8 cellular contexts compared by ENCODE assay signal in genomic region chr7:130912086-130912909, GRCh38.
A peak's percentile ranks its signal among the peaks of the same experiment; 100 is the strongest.
DNase-seq lines count a peak whose midpoint lies in the region; ATAC-seq and TF ChIP-seq lines count a peak whose summit lies in the region.

No MANE protein-coding gene starts in this region.

- BruUV-seq in mammary epithelial cell (replicated peaks; lab: Mats Ljungman, UMichigan): TSS peak; percentile 43

- H3K9ac ChIP-seq in Karpas-422 (ENCODE audit: low read length) (peak overlapping the region; percentile 68), mammary epithelial cell (ENCODE audit: insufficient read depth, low read length) (peak overlapping the region; percentile 99)

- H3K79me2 ChIP-seq in Karpas-422 (ENCODE audit: low read length) (peaks cover 93% of the 10 kb centered on the region), mammary epithelial cell (ENCODE audit: insufficient read depth, low read length) (peaks cover 83% of the 10 kb centered on the region)

- H3K4me3 ChIP-seq in Karpas-422 (ENCODE audit: low read length) (peak overlapping the region; percentile 69), mammary epithelial cell (replicated peaks in 1 of 3; ENCODE audit: insufficient read depth in 1 of 3, low read depth in 2 of 3, low read length in 3 of 3) (peak overlapping the region; percentile 50 to 96 (median 90)), mucosa of descending colon (peak overlapping the region; percentile 25)

- H3K4me2 ChIP-seq in Karpas-422 (ENCODE audit: low read depth, low read length, poor library complexity, severe bottlenecking) (peak overlapping the region; percentile 87), mammary epithelial cell (ENCODE audit: insufficient read depth, low read depth, low read length) (peak overlapping the region; percentile 82)

- intact Hi-C loops in mammary epithelial cell (cut with micrococcal nuclease): no loop called here
- intact Hi-C loops in mucosa of descending colon (cut with DNase I, micrococcal nuclease): no loop called here

- dilution Hi-C loops in mammary epithelial cell (cut with HindIII; ENCODE audit: low sequenced_read_pairs): loop anchor here (5.0 kb wide), 1 partner anchor 50 kb away; no protein-coding TSS in a partner anchor

- TF ChIP-seq CTCF in mammary epithelial cell (conservative IDR thresholded peaks at IDR 0.05 in 1 of 2, IDR thresholded peaks at IDR 0.05 in 1 of 2; ENCODE audit: extremely low read depth in 1 of 2, insufficient read depth in 1 of 2, low read depth in 1 of 2, low read length in 2 of 2): no peak
- TF ChIP-seq CTCF in mucosa of descending colon (IDR thresholded peaks at IDR 0.05): no peak

- in situ Hi-C loops in mammary epithelial cell (cut with MboI; ENCODE audit: low sequenced_read_pairs in 2 of 2): loop anchor here in 1 of 2 donors (5.0 kb wide), 1 partner anchor 50 kb away; no protein-coding TSS in a partner anchor

- H3K9me3 ChIP-seq in Karpas-422 (ENCODE audit: low read length): no peaks in the 10 kb centered on the region
- no peaks in the 10 kb centered on the region for H3K9me3 ChIP-seq in mammary epithelial cell (replicated peaks; ENCODE audit: insufficient read depth, low read length)
- H3K9me3 ChIP-seq in mucosa of descending colon: no peaks in the 10 kb centered on the region

- H3K27ac ChIP-seq in Karpas-422 (ENCODE audit: low read length) (peak overlapping the region; percentile 93), mammary epithelial cell (ENCODE audit: insufficient read depth, low read depth, low read length) (peak overlapping the region; percentile 97)

- peaks cover 72% of the 10 kb centered on the region for H3K4me1 ChIP-seq in Karpas-422 (ENCODE audit: low read length)
- peaks cover 54% of the 10 kb centered on the region for H3K4me1 ChIP-seq in mammary epithelial cell (ENCODE audit: insufficient read depth, low read length)
- H3K4me1 ChIP-seq in mucosa of descending colon (ENCODE audit: low read depth): peaks cover 52% of the 10 kb centered on the region

- ATAC-seq in mucosa of descending colon (peak; percentile 6), GM18519 (IDR thresholded peaks at IDR 0.05; ENCODE audit: low FRiP score, unreplicated experiment) (no peak), HG02763 (IDR thresholded peaks at IDR 0.05; ENCODE audit: unreplicated experiment) (no peak), HG03196 (IDR thresholded peaks at IDR 0.05; ENCODE audit: unreplicated experiment) (no peak)

- WGBS in mammary epithelial cell (ENCODE audit: low coverage, missing lambda C conversion rate): under 1% methylated on average over 9 of the region's 9 CpGs

- CTCF ChIA-PET in mammary epithelial cell (lab: Charles Lee; ENCODE audit: low non-redundant PET): interaction anchor here (0.8 kb wide), 1 partner anchor 11 kb away, joined by 5 read pairs; no protein-coding TSS in a partner anchor

- peak; percentile 55 for DNase-seq in activated CD8-positive, alpha-beta memory T cell treated with anti-CD3 and anti-CD28 coated beads for 24 hours
- no peak for DNase-seq in activated CD8-positive, alpha-beta memory T cell treated with anti-CD3 and anti-CD28 coated beads, Interleukin-2, amount 50 U/mL, for 4 hours
- DNase-seq in Karpas-422 (peak; percentile 54), mammary epithelial cell (peak; percentile 72), mucosa of descending colon (peak in 1 of 3 donors; percentile 32)

- H3K27me3 ChIP-seq in Karpas-422 (ENCODE audit: low read length) (no peaks in the 10 kb centered on the region), mammary epithelial cell (ENCODE audit: insufficient read depth, low read length) (no peaks in the 10 kb centered on the region)

- H3K36me3 ChIP-seq in Karpas-422 (ENCODE audit: insufficient read depth, low read length): peaks cover 21% of the 10 kb centered on the region
- peaks cover 4% of the 10 kb centered on the region for H3K36me3 ChIP-seq in mammary epithelial cell (ENCODE audit: insufficient read depth, low read length)
- H3K36me3 ChIP-seq in mucosa of descending colon (ENCODE audit: low read depth): no peaks in the 10 kb centered on the region

- H3K9me2 ChIP-seq in Karpas-422 (replicated peaks; ENCODE audit: insufficient read depth, low read length): no peaks in the 10 kb centered on the region

- H2AFZ ChIP-seq in Karpas-422 (ENCODE audit: low read length) (no peak overlapping the region), mammary epithelial cell (ENCODE audit: low read depth, low read length) (no peak overlapping the region)

- H4K20me1 ChIP-seq in Karpas-422 (ENCODE audit: insufficient read depth, low read depth, low read length) (no peaks in the 10 kb centered on the region), mammary epithelial cell (ENCODE audit: insufficient read depth, low read length) (no peaks in the 10 kb centered on the region)

Comparison
In these comparisons a context has a peak if more than half of its experiments do, and no peak if none do; other contexts are left out.
1. H3K4me3 ChIP-seq: peak in every context shown above with its lines; median percentile 90 in mammary epithelial cell; 69 in Karpas-422; 25 in mucosa of descending colon.